18 cellular contexts compared by ENCODE assay signal in genomic region chr4:8639021-8639420, GRCh38. TPM values are rescaled to one million over a fixed set of nuclear protein-coding genes. Genes with fewer than 3 reads are reported as not detected.
"Had no signal": no experiment of that assay in that cellular context is flagged by ENCODE, and none has a peak within 500 bp of the region (broad histone marks: within the 10 kb centered on the region; RNA-seq: fewer than 3 reads in every experiment).

No MANE protein-coding gene starts in this region.

- H3K27me3 ChIP-seq: brain microvascular endothelial cell had no signal

- ATAC-seq: mucosa of descending colon; naive thymus-derived CD4-positive, alpha-beta T cell; right cardiac atrium; stimulated activated naive CD8-positive, alpha-beta T cell treated with anti-CD3 and anti-CD28 coated beads, Interleukin-15, Interleukin-2, amounts not matched to agents 100 U/mL and 50 U/mL, for 24 hours; T-cell had no signal

- H3K4me3 ChIP-seq: mucosa of descending colon had no signal

- H3K36me3 ChIP-seq: brain microvascular endothelial cell had no signal

- DNase-seq: activated CD4-positive, alpha-beta T cell treated with anti-CD3 and anti-CD28 coated beads for 1 hour; activated CD4-positive, alpha-beta T cell treated with anti-CD3 and anti-CD28 coated beads, Interleukin-2, amount 50 U/mL, for 48 hours; activated gamma-delta T cell; activated naive CD8-positive, alpha-beta T cell treated with anti-CD3 and anti-CD28 coated beads for 36 hours; activated T-cell treated with anti-CD3 and anti-CD28 coated beads, Interleukin-2, amount 50 U/mL, for 24 hours; brain microvascular endothelial cell; effector memory CD4-positive, alpha-beta T cell; naive thymus-derived CD4-positive, alpha-beta T cell; small intestine; stimulated activated CD4-positive, alpha-beta T cell treated with anti-CD3 and anti-CD28 coated beads, Interleukin-4, amount 100 ng/mL, for 4 hours; stimulated activated CD8-positive, alpha-beta memory T cell treated with anti-CD3 and anti-CD28 coated beads, Interleukin-4, amount 100 ng/mL, for 48 hours; stimulated activated naive CD8-positive, alpha-beta T cell treated with anti-CD3 and anti-CD28 coated beads, Interleukin-15, Interleukin-2, amounts not matched to agents 100 U/mL and 50 U/mL, for 24 hours; T-helper 9 cell; trophoblast cell had no signal

- H3K27ac ChIP-seq: brain microvascular endothelial cell, epithelial cell of prostate had no signal

- H3K9me3 ChIP-seq: mucosa of descending colon had no signal

RNA-seq across cellular contexts. Expression of gene CPZ, which starts 46.5 kb away (rescaled TPM):
- total RNA-seq: activated naive CD8-positive, alpha-beta T cell treated with anti-CD3 and anti-CD28 coated beads for 36 hours; naive thymus-derived CD4-positive, alpha-beta T cell had no signal

RNA-seq across cellular contexts. Expression of gene GPR78, which starts 58.8 kb away (rescaled TPM):
- total RNA-seq: activated naive CD8-positive, alpha-beta T cell treated with anti-CD3 and anti-CD28 coated beads for 36 hours; naive thymus-derived CD4-positive, alpha-beta T cell; T-cell had no signal
